In the genomic region with DNA sequence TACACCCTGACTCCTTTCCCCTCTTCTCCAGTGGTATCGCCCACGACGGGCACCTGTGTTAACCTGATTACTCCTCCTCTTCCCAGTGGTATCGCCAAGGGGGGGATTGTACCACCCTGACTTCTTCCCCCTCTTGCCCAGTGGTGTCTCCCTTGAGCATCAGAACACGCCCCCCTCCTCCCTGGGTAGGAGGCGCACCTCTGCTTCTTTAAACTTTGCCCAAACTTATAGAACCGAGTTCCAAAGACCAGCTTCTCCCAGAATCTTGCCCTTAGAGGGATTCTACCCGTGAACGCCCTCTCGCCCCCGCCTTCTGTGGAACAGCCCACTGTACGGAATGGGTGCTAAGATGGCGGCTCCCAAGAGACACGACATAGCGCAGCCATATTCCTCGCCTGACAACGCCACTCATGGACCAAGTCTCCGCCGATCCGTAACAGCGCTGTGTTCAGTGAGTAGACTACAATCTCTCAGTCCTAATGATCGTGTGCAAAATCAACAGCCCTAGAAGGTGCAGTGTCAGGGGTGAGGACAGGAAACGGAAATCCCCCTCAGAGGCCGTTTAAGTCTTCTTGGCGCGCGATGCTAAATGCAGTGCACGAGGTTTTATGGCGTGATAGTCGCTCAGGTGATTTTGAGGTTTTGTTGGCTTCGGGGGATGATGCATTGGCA, we compare ENCODE assay signal across 8 cellular contexts. TPM values are rescaled to one million over a fixed set of nuclear protein-coding genes. Genes with fewer than 3 reads are reported as not detected.
DNase-seq lines count a peak whose midpoint lies in the region; ATAC-seq lines count a peak whose summit lies in the region.

No MANE protein-coding gene starts in this region.

- no peaks in the 10 kb centered on the region for H3K36me3 ChIP-seq in endocrine pancreas (ENCODE audit: control insufficient read depth, insufficient read depth, low read length)
- no peaks in the 10 kb centered on the region for H3K36me3 ChIP-seq in mesenchymal stem cell (ENCODE audit: control insufficient read depth in 1 of 2, insufficient read depth in 2 of 2, low read depth in 1 of 2, low read length in 2 of 2)

- H2BK5ac ChIP-seq in mesenchymal stem cell (ENCODE audit: low read depth, low read length, poor library complexity, severe bottlenecking): no peak overlapping the region

- H2BK15ac ChIP-seq in mesenchymal stem cell (ENCODE audit: low read depth, poor library complexity, severe bottlenecking): peak overlapping the region; percentile 16

- H2BK120ac ChIP-seq in mesenchymal stem cell (ENCODE audit: low read depth, low read length): no peak overlapping the region

- no peak overlapping the region for H3K27ac ChIP-seq in mesenchymal stem cell (ENCODE audit: low read length, poor library complexity, severe bottlenecking)

- H2AFZ ChIP-seq in mesenchymal stem cell (ENCODE audit: low read depth, low read length): peak overlapping the region; percentile 67

- H3K9me3 ChIP-seq in endocrine pancreas (ENCODE audit: control insufficient read depth, low read length) (no peaks in the 10 kb centered on the region), mesenchymal stem cell (ENCODE audit: control insufficient read depth, low read length) (no peaks in the 10 kb centered on the region)

- no peak overlapping the region for H4K91ac ChIP-seq in mesenchymal stem cell (ENCODE audit: low read length)

- 20% methylated on average over 31 of the region's 31 CpGs for WGBS in mesenchymal stem cell

- no peak overlapping the region for H4K8ac ChIP-seq in mesenchymal stem cell (ENCODE audit: low read length)

- H3K4ac ChIP-seq in mesenchymal stem cell (ENCODE audit: low read depth in 1 of 2, low read length in 2 of 2): no peak overlapping the region

- H2BK12ac ChIP-seq in mesenchymal stem cell (ENCODE audit: low read length in 2 of 2): peak overlapping the region in 1 of 2 experiments; percentile 47

- peak overlapping the region in 1 of 2 experiments; percentile 34 for H3K18ac ChIP-seq in mesenchymal stem cell (ENCODE audit: low read depth in 1 of 2, low read length in 2 of 2)

- H3K9ac ChIP-seq in endocrine pancreas (ENCODE audit: control insufficient read depth, insufficient read depth, low read length): peak overlapping the region; percentile 66
- H3K9ac ChIP-seq in mesenchymal stem cell (ENCODE audit: low read length): peak overlapping the region; percentile 64

- peak overlapping the region; percentile 72 for H3K4me3 ChIP-seq in endocrine pancreas (ENCODE audit: control insufficient read depth, insufficient read depth, low read length)
- peak overlapping the region; percentile 32 to 74 for H3K4me3 ChIP-seq in mesenchymal stem cell (ENCODE audit: insufficient read depth in 1 of 2, low read depth in 1 of 2, low read length in 2 of 2)

- H3K27me3 ChIP-seq in endocrine pancreas (ENCODE audit: control insufficient read depth, insufficient read depth, low read length) (no peaks in the 10 kb centered on the region), mesenchymal stem cell (ENCODE audit: control insufficient read depth in 1 of 2, insufficient read depth in 1 of 2, low read length in 2 of 2) (no peaks in the 10 kb centered on the region)

- H3K23ac ChIP-seq in mesenchymal stem cell (ENCODE audit: low read length in 2 of 2): no peak overlapping the region

- H3K4me2 ChIP-seq in mesenchymal stem cell (ENCODE audit: low read length, poor library complexity, severe bottlenecking): peak overlapping the region; percentile 75

- no peak overlapping the region for H2AK5ac ChIP-seq in mesenchymal stem cell (ENCODE audit: low read length, severe bottlenecking)

- no peaks in the 10 kb centered on the region for H3K79me1 ChIP-seq in mesenchymal stem cell (replicated peaks; ENCODE audit: low read length, poor library complexity, severe bottlenecking)

- H3K4me1 ChIP-seq in endocrine pancreas (ENCODE audit: control insufficient read depth, insufficient read depth, low read length): no peaks in the 10 kb centered on the region
- H3K4me1 ChIP-seq in mesenchymal stem cell (ENCODE audit: control insufficient read depth, insufficient read depth, low read depth, low read length): no peaks in the 10 kb centered on the region

- DNase-seq in ELF-1 (ENCODE audit: low read depth, low spot score) (peak; percentile 92), NCI-H526 treated with DMSO at 0.1 percent for 48 hours (lab: John Stamatoyannopoulos, UW) (peak; percentile 82), mesenchymal stem cell (peak; percentile 70)
- DNase-seq in activated CD8-positive, alpha-beta memory T cell treated with anti-CD3 and anti-CD28 coated beads, Interleukin-2, amount 50 U/mL, for 1 hour (ENCODE audit: extremely low read depth): peak; percentile 51
- peak; percentile 27 to 58 (median 51) for DNase-seq in stimulated activated CD4-positive, alpha-beta T cell treated with anti-CD3 and anti-CD28 coated beads, TNF-alpha, amount 100 ng/mL, for 48 hours (ENCODE audit: low read depth in 3 of 3)

- H3K14ac ChIP-seq in mesenchymal stem cell (ENCODE audit: low read length in 2 of 2): peak overlapping the region in 1 of 2 experiments; percentile 27

- ATAC-seq in HG03135 (IDR thresholded peaks at IDR 0.05; ENCODE audit: unreplicated experiment) (peak; percentile 43), GM19328 (IDR thresholded peaks at IDR 0.05; ENCODE audit: unreplicated experiment) (no peak)

RNA-seq across cellular contexts. Expression of a gene that starts 4.2 kb away (rescaled TPM):
- 0.03 TPM for polyA plus RNA-seq in mesenchymal stem cell (2013, experiment 1 of 2)
- 0.01 TPM for polyA plus RNA-seq in mesenchymal stem cell (2013, experiment 2 of 2)
